In genomic region chr19:6412111-6412999, GRCh38 we compare ENCODE assay signal across 8 cellular contexts. TPM values are rescaled to one million over a fixed set of nuclear protein-coding genes. Genes with fewer than 3 reads are reported as not detected.
A peak's percentile ranks its signal among the peaks of the same experiment; 100 is the strongest.
DNase-seq lines count a peak whose midpoint lies in the region; ATAC-seq, FAIRE-seq and TF ChIP-seq lines count a peak whose summit lies in the region.

No MANE protein-coding gene starts in this region.

- H2BK12ac ChIP-seq in H1 (ENCODE audit: low read depth, low read length): no peak overlapping the region; the same call in 1 of the 2 replicates

- H3K36me3 Mint-ChIP-seq in WTC11 (peaks cover 23% of the 10 kb centered on the region), neural progenitor cell (peaks cover 9% of the 10 kb centered on the region)

- no peak overlapping the region for H3K56ac ChIP-seq in H1 (replicated peaks; ENCODE audit: insufficient read length, low read depth, low read length)

- peaks cover 45% of the 10 kb centered on the region for H3F3A ChIP-seq in neural progenitor cell (ENCODE audit: low read depth)

- FAIRE-seq in H54 (lab: Jason Lieb, UNC): no peak
- peak; percentile 57 for FAIRE-seq in H1 (lab: Jason Lieb, UNC)

- H3K36me3 ChIP-seq in H1 (ENCODE audit: control insufficient read depth in 2 of 4, insufficient read depth in 4 of 4, low read length in 3 of 4): peaks cover 13 to 41% (median 29%) of the 10 kb centered on the region in 4 experiments
- no peaks in the 10 kb centered on the region for H3K36me3 ChIP-seq in neural progenitor cell

- peak; percentile 88 for ATAC-seq in WTC11
- ATAC-seq in HG03521 (IDR thresholded peaks at IDR 0.05; ENCODE audit: unreplicated experiment): no peak
- no peak for ATAC-seq in HG02840 (IDR thresholded peaks at IDR 0.05; ENCODE audit: low FRiP score, unreplicated experiment)

- H4K20me1 ChIP-seq in H1 (replicated peaks in 1 of 2; ENCODE audit: control insufficient read depth in 1 of 2, insufficient read depth in 2 of 2, low read length in 2 of 2) (peaks cover 4 to 20% of the 10 kb centered on the region in 2 experiments), neural progenitor cell (ENCODE audit: low read depth) (peaks cover 55% of the 10 kb centered on the region)

- H3K27me3 ChIP-seq in H1 (replicated peaks in 1 of 4; ENCODE audit: control insufficient read depth in 3 of 4, extremely low read depth in 1 of 4, insufficient read depth in 3 of 4, low read length in 3 of 4) (no peaks in the 10 kb centered on the region), neural progenitor cell (no peaks in the 10 kb centered on the region)

- H2BK15ac ChIP-seq in H1 (ENCODE audit: low read length): no peak overlapping the region

- CTCF ChIA-PET in WTC11 (lab: Charles Lee) (interaction anchor here (0.6 to 1.6 kb wide), 13 partner anchors 9 to 194 kb away, joined by 3 to 13 read pairs (median 4); partner anchors contain the start of genes ALKBH7, CLPP and KHSRP), H1 (lab: Charles Lee; ENCODE audit: partially characterized antibody) (interaction anchor here (0.6 to 2.7 kb wide), 10 partner anchors 8 to 286 kb away, joined by 3 to 11 read pairs (median 3); partner anchors contain the start of gene PSPN)

- H3K14ac ChIP-seq in H1 (ENCODE audit: insufficient read length): no peak overlapping the region

- WGBS in H1 (ENCODE audit: extremely low coverage in 1 of 2, insufficient coverage in 1 of 2, insufficient read length in 1 of 2, insufficient replicate concordance in 2 of 2, low coverage in 1 of 2, low lambda C conversion rate in 2 of 2, missing lambda C conversion rate in 1 of 2), 2 experiments: 71% methylated on average over 25 of the region's 25 CpGs; no CpG with 5 or more reads in 1 of the 2 experiments

- H4K5ac ChIP-seq in H1 (ENCODE audit: insufficient read length, low read depth, low read length): no peak overlapping the region

- H3K23me2 ChIP-seq in H1 (ENCODE audit: low read depth, low read length): no peaks in the 10 kb centered on the region

- no peak overlapping the region for H2AK5ac ChIP-seq in H1 (ENCODE audit: low read depth, low read length)

- H3K9me3 Mint-ChIP-seq in WTC11: no peaks in the 10 kb centered on the region
- no peaks in the 10 kb centered on the region for H3K9me3 Mint-ChIP-seq in neural progenitor cell

- TF ChIP-seq EP300 in H1 (IDR thresholded peaks at IDR 0.05; ENCODE audit: borderline replicate concordance in 1 of 2, low read depth in 2 of 2, low read length in 2 of 2): no peak

- H2AFZ ChIP-seq in H1 (ENCODE audit: low read length) (no peak overlapping the region), neural progenitor cell (replicated peaks) (no peak overlapping the region)

- peak overlapping the region; percentile 73; the same call in 1 of the 2 replicates for H2BK5ac ChIP-seq in H1 (ENCODE audit: low read depth, low read length)

- no peak overlapping the region for H3K18ac ChIP-seq in H1 (ENCODE audit: extremely low read depth, low read length)

- no peak overlapping the region for H3K27ac ChIP-seq in C4-2B
- peak overlapping the region; percentile 37 for H3K27ac ChIP-seq in H1 (ENCODE audit: low read depth, low read length)
- H3K27ac ChIP-seq in neural progenitor cell: peak overlapping the region; percentile 81

- peaks cover 0 to 12% (median 6%) of the 10 kb centered on the region in 4 experiments; a peak in 6 of 7 replicates for H3K4me1 ChIP-seq in H1 (replicated peaks in 1 of 4; ENCODE audit: control insufficient read depth in 3 of 4, insufficient read depth in 4 of 4, low read length in 3 of 4)
- no peaks in the 10 kb centered on the region for H3K4me1 ChIP-seq in neural progenitor cell

- TF ChIP-seq RAD21 in H1 (IDR thresholded peaks at IDR 0.05 in 1 of 2, conservative IDR thresholded peaks at IDR 0.05 in 1 of 2; ENCODE audit: low read depth in 2 of 2, low read length in 2 of 2): peak; percentile 71 to 82

- no peak overlapping the region for H3K27ac Mint-ChIP-seq in WTC11
- no peak overlapping the region for H3K27ac Mint-ChIP-seq in neural progenitor cell

- DNase-seq in H54 (ENCODE audit: insufficient read length, low spot score) (peak; percentile 56), WTC11 (ENCODE audit: low spot score) (peak; percentile 87), H1 (ENCODE audit: low read depth in 1 of 2, low spot score in 2 of 2) (peak; percentile 57 to 90), neural progenitor cell (ENCODE audit: low spot score) (peak; percentile 68), occipital lobe (lab: John Stamatoyannopoulos, UW) (no peak)

- H3K79me2 ChIP-seq in H1 (ENCODE audit: control insufficient read depth in 1 of 2, insufficient read depth in 2 of 2, low read length in 2 of 2) (0 out of 4 replicates have a peak, but pooled peaks cover 0 to 3% of the 10 kb centered on the region in 2 experiments), neural progenitor cell (ENCODE audit: low read depth) (peaks cover 5% of the 10 kb centered on the region)

- H3K4me3 ChIP-seq in H1 (ENCODE audit: extremely low read depth in 1 of 4, insufficient read depth in 2 of 4, low read depth in 3 of 4, low read length in 4 of 4) (no peak overlapping the region), neural progenitor cell (no peak overlapping the region)

- POLR2A ChIA-PET in WTC11 (lab: Charles Lee): interaction anchor here (0.5 to 1.3 kb wide), 4 partner anchors 13 to 1540 kb away, joined by 3 to 4 read pairs (median 4); partner anchors contain the start of gene KHSRP
- POLR2A ChIA-PET in H1 (lab: Charles Lee; ENCODE audit: partially characterized antibody): interaction anchor here (0.9 to 3.3 kb wide), 6 partner anchors 7 to 19 kb away, joined by 3 to 20 read pairs (median 6); partner anchors contain the start of genes GTF2F1 and KHSRP

- H3K4me2 ChIP-seq in H1 (ENCODE audit: insufficient read depth in 1 of 2, low read depth in 2 of 2, low read length in 2 of 2) (0 out of 4 replicates have a peak overlapping the region, but pooled peaks of 1 of the 2 experiments have one; percentile 15), neural progenitor cell (no peak overlapping the region)

- peaks cover 7% of the 10 kb centered on the region for H3K4me1 Mint-ChIP-seq in WTC11
- no peaks in the 10 kb centered on the region for H3K4me1 Mint-ChIP-seq in neural progenitor cell

- H3K9ac ChIP-seq in H1 (replicated peaks in 1 of 4; ENCODE audit: extremely low read depth in 1 of 4, low read depth in 3 of 4, low read length in 3 of 4) (no peak overlapping the region), neural progenitor cell (no peak overlapping the region)

- H3K23ac ChIP-seq in H1 (ENCODE audit: insufficient read length): no peak overlapping the region

- H3K4me3 Mint-ChIP-seq in WTC11 (no peak overlapping the region), neural progenitor cell (no peak overlapping the region)

- no peaks in the 10 kb centered on the region for H3K9me3 ChIP-seq in H1 (ENCODE audit: insufficient read depth in 2 of 2, low read depth in 1 of 2, low read length in 1 of 2)
- H3K9me3 ChIP-seq in neural progenitor cell (ENCODE audit: low read depth): no peaks in the 10 kb centered on the region

- TF ChIP-seq CTCF in C4-2B (conservative IDR thresholded peaks at IDR 0.05): peak; percentile 74
- TF ChIP-seq CTCF in WTC11 (IDR thresholded peaks at IDR 0.05): peak; percentile 86
- TF ChIP-seq CTCF in H1 (IDR thresholded peaks at IDR 0.05; ENCODE audit: control extremely low read depth in 1 of 3, insufficient read depth in 1 of 3, low read depth in 1 of 3, low read length in 3 of 3): peak; percentile 79 to 92 (median 87)
- TF ChIP-seq CTCF in neural progenitor cell (IDR thresholded peaks at IDR 0.05): peak; percentile 76

- peaks cover 2% of the 10 kb centered on the region; the same call in 1 of the 2 replicates for H3K79me1 ChIP-seq in H1 (ENCODE audit: low read depth, low read length)

- no peak overlapping the region for H2BK120ac ChIP-seq in H1 (replicated peaks; ENCODE audit: low read depth, low read length)

- H3K27me3 Mint-ChIP-seq in WTC11 (ENCODE audit: low read depth) (no peaks in the 10 kb centered on the region), neural progenitor cell (ENCODE audit: insufficient read depth, low read depth) (peaks cover 17% of the 10 kb centered on the region)

- no peak overlapping the region for H3K4ac ChIP-seq in H1 (replicated peaks; ENCODE audit: insufficient read length, low read depth, low read length)

- H4K8ac ChIP-seq in H1 (ENCODE audit: extremely low read depth, insufficient read depth, low read length): peak overlapping the region; percentile 29; the same call in 1 of the 2 replicates

- H2BK20ac ChIP-seq in H1 (ENCODE audit: low read length): no peak overlapping the region

- no peak for TF ChIP-seq POLR2A in H54 (IDR thresholded peaks at IDR 0.05; ENCODE audit: low read depth, low read length)
- TF ChIP-seq POLR2A in H1 (IDR thresholded peaks at IDR 0.05; ENCODE audit: control extremely low read depth in 1 of 2, low read depth in 2 of 2, low read length in 2 of 2): peak; percentile 38 to 75

- H4K91ac ChIP-seq in H1 (replicated peaks; ENCODE audit: insufficient read length, low read length): no peak overlapping the region

RNA-seq across cellular contexts. Expression of gene KHSRP, which starts 12.3 kb away (rescaled TPM):
- total RNA-seq in WTC11 (2021) (528 to 572 TPM (median 549 TPM) in 3 replicates), neural progenitor cell (ENCODE audit: low replicate concordance) (136 and 283 TPM in 2 replicates), occipital lobe (73.6 TPM)
- total RNA-seq in H1 (2021; fragmentation: NEBNext Ultra II Directional; extraction: Animal tissue kit (Norgen Biotek cat#: 25700)): 573 and 582 TPM in 2 replicates
- 143 and 235 TPM in 2 replicates for polyA plus RNA-seq in H1 (2011; rRNA removed)
- 164 TPM for polyA plus RNA-seq in H1 (2011; cell fraction: cytosol; rRNA removed)
- polyA plus RNA-seq in H1 (2011; cell fraction: nucleus; rRNA removed): 312 TPM
- 535 to 570 TPM (median 550 TPM) in 4 replicates for polyA plus RNA-seq in H1 (2012, experiment 1 of 2)
- 371 TPM for polyA plus RNA-seq in H1 (2012, experiment 2 of 2)
- 276 TPM for polyA plus RNA-seq in H1 (2013, experiment 1 of 2)
- 265 TPM for polyA plus RNA-seq in H1 (2013, experiment 2 of 2)
- polyA minus RNA-seq in H1 (2011; rRNA and poly(A)+ RNA removed): 157 and 182 TPM in 2 replicates
- 249 TPM for polyA minus RNA-seq in H1 (2011; cell fraction: cytosol; rRNA and poly(A)+ RNA removed)
- 152 TPM for polyA minus RNA-seq in H1 (2011; cell fraction: nucleus; rRNA and poly(A)+ RNA removed)

RNA-seq across cellular contexts. Expression of gene GTF2F1, which starts 19.4 kb away (rescaled TPM):
- total RNA-seq in WTC11 (2021) (61.5 to 62.9 TPM (median 62.4 TPM) in 3 replicates), neural progenitor cell (ENCODE audit: low replicate concordance) (36.9 and 46.9 TPM in 2 replicates), occipital lobe (36.0 TPM)
- total RNA-seq in H1 (2021; fragmentation: NEBNext Ultra II Directional; extraction: Animal tissue kit (Norgen Biotek cat#: 25700)): 56.3 and 60.8 TPM in 2 replicates
- polyA plus RNA-seq in H1 (2011; rRNA removed): 29.3 and 38.5 TPM in 2 replicates
- 62.3 TPM for polyA plus RNA-seq in H1 (2011; cell fraction: cytosol; rRNA removed)
- polyA plus RNA-seq in H1 (2011; cell fraction: nucleus; rRNA removed): 44.0 TPM
- 62.5 to 69.8 TPM (median 66.6 TPM) in 4 replicates for polyA plus RNA-seq in H1 (2012, experiment 1 of 2)
- 35.4 TPM for polyA plus RNA-seq in H1 (2012, experiment 2 of 2)
- polyA plus RNA-seq in H1 (2013, experiment 1 of 2): 56.6 TPM
- 49.7 TPM for polyA plus RNA-seq in H1 (2013, experiment 2 of 2)
- 30.4 TPM in 2 replicates for polyA minus RNA-seq in H1 (2011; rRNA and poly(A)+ RNA removed)
- 33.5 TPM for polyA minus RNA-seq in H1 (2011; cell fraction: cytosol; rRNA and poly(A)+ RNA removed)
- 13.9 TPM for polyA minus RNA-seq in H1 (2011; cell fraction: nucleus; rRNA and poly(A)+ RNA removed)

RNA-seq across cellular contexts. Expression of gene SLC25A41, which starts 21.2 kb away (rescaled TPM):
- total RNA-seq in WTC11 (2021): 0.18 to 0.35 TPM (median 0.21 TPM) in 3 replicates
- total RNA-seq in H1 (2021; fragmentation: NEBNext Ultra II Directional; extraction: Animal tissue kit (Norgen Biotek cat#: 25700)): 0.77 TPM in 1 of 2 replicates, not detected in the other
- polyA plus RNA-seq in H1 (2011; rRNA removed): 0.50 and 0.72 TPM in 2 replicates
- 0.97 TPM for polyA plus RNA-seq in H1 (2011; cell fraction: cytosol; rRNA removed)
- polyA plus RNA-seq in H1 (2011; cell fraction: nucleus; rRNA removed): 2.2 TPM
- polyA plus RNA-seq in H1 (2012, experiment 1 of 2): 0.55 to 1.2 TPM (median 0.88 TPM) in 4 replicates
- 0.83 TPM for polyA plus RNA-seq in H1 (2012, experiment 2 of 2)
- 0.22 TPM for polyA plus RNA-seq in H1 (2013, experiment 1 of 2)
- polyA plus RNA-seq in H1 (2013, experiment 2 of 2): 0.22 TPM
- polyA minus RNA-seq in H1 (2011; rRNA and poly(A)+ RNA removed): 0.38 TPM in 1 of 2 replicates, not detected in the other
- polyA minus RNA-seq in H1 (2011; cell fraction: cytosol; rRNA and poly(A)+ RNA removed): not detected
- polyA minus RNA-seq in H1 (2011; cell fraction: nucleus; rRNA and poly(A)+ RNA removed): not detected
- total RNA-seq in neural progenitor cell (ENCODE audit: low replicate concordance): 0.46 TPM in 1 of 2 replicates, not detected in the other
- 1.6 TPM for total RNA-seq in occipital lobe

RNA-seq across cellular contexts. Expression of gene PSPN, which starts 36.6 kb away (rescaled TPM):
- total RNA-seq in WTC11 (2021): 1.9 to 3.5 TPM (median 2.9 TPM) in 3 replicates
- total RNA-seq in H1 (2021; fragmentation: NEBNext Ultra II Directional; extraction: Animal tissue kit (Norgen Biotek cat#: 25700)): 1.9 and 2.1 TPM in 2 replicates
- 1.0 and 1.4 TPM in 2 replicates for polyA plus RNA-seq in H1 (2011; rRNA removed)
- polyA plus RNA-seq in H1 (2011; cell fraction: cytosol; rRNA removed): 0.67 TPM
- polyA plus RNA-seq in H1 (2011; cell fraction: nucleus; rRNA removed): 1.1 TPM
- 1.0 to 1.3 TPM (median 1.1 TPM) in 4 replicates for polyA plus RNA-seq in H1 (2012, experiment 1 of 2)
- polyA plus RNA-seq in H1 (2012, experiment 2 of 2): 1.2 TPM
- polyA plus RNA-seq in H1 (2013, experiment 1 of 2): 0.83 TPM
- polyA plus RNA-seq in H1 (2013, experiment 2 of 2): 0.81 TPM
- polyA minus RNA-seq in H1 (2011; rRNA and poly(A)+ RNA removed): 0.51 and 0.54 TPM in 2 replicates
- polyA minus RNA-seq in H1 (2011; cell fraction: cytosol; rRNA and poly(A)+ RNA removed): 2.6 TPM
- 0.60 TPM for polyA minus RNA-seq in H1 (2011; cell fraction: nucleus; rRNA and poly(A)+ RNA removed)
- 0.92 and 2.7 TPM in 2 replicates for total RNA-seq in neural progenitor cell (ENCODE audit: low replicate concordance)
- total RNA-seq in occipital lobe: 3.6 TPM

RNA-seq across cellular contexts. Expression of gene ALKBH7, which starts 39.8 kb away (rescaled TPM):
- 96.4 to 119 TPM (median 114 TPM) in 3 replicates for total RNA-seq in WTC11 (2021)
- 66.3 and 75.6 TPM in 2 replicates for total RNA-seq in H1 (2021; fragmentation: NEBNext Ultra II Directional; extraction: Animal tissue kit (Norgen Biotek cat#: 25700))
- 100 and 145 TPM in 2 replicates for polyA plus RNA-seq in H1 (2011; rRNA removed)
- 57.2 TPM for polyA plus RNA-seq in H1 (2011; cell fraction: cytosol; rRNA removed)
- polyA plus RNA-seq in H1 (2011; cell fraction: nucleus; rRNA removed): 63.6 TPM
- polyA plus RNA-seq in H1 (2012, experiment 1 of 2): 25.5 to 66.0 TPM (median 58.6 TPM) in 4 replicates
- polyA plus RNA-seq in H1 (2012, experiment 2 of 2): 88.7 TPM
- 40.9 TPM for polyA plus RNA-seq in H1 (2013, experiment 1 of 2)
- 38.2 TPM for polyA plus RNA-seq in H1 (2013, experiment 2 of 2)
- 5.5 and 9.5 TPM in 2 replicates for polyA minus RNA-seq in H1 (2011; rRNA and poly(A)+ RNA removed)
- polyA minus RNA-seq in H1 (2011; cell fraction: cytosol; rRNA and poly(A)+ RNA removed): 29.0 TPM
- 16.0 TPM for polyA minus RNA-seq in H1 (2011; cell fraction: nucleus; rRNA and poly(A)+ RNA removed)
- total RNA-seq in neural progenitor cell (ENCODE audit: low replicate concordance): 19.7 and 94.7 TPM in 2 replicates
- 21.2 TPM for total RNA-seq in occipital lobe
